ENCODE assay signal across 1 cellular context in the genomic region with DNA sequence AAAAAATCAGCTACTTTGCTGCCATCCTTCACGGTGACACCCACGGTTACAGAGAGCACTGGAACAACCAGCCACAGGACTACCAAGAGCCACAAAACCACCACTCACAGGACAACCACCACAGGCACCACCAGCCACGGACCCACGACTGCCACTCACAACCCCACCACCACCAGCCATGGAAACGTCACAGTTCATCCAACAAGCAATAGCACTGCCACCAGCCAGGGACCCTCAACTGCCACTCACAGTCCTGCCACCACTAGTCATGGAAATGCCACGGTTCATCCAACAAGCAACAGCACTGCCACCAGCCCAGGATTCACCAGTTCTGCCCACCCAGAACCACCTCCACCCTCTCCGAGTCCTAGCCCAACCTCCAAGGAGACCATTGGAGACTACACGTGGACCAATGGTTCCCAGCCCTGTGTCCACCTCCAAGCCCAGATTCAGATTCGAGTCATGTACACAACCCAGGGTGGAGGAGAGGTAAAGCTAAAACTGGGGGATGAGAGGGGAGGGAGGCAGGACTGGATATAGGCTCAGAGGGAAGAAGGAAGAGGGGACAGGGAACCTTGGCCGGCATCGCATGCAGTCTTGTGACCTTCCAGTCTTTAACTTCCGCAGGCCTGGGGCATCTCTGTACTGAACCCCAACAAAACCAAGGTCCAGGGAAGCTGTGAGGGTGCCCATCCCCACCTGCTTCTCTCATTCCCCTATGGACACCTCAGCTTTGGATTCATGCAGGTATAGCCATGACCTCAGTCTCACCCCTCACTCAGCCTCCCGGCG.
TF ChIP-seq lines count a peak whose summit lies in the region.

No MANE protein-coding gene starts in this region.

TF ChIP-seq in K562, 482 proteins besides CTCF, POLR2A, EP300 and RAD21:
- TF ChIP-seq CREM (IDR thresholded peaks at IDR 0.05; ENCODE audit: low read depth) (0 out of 2 replicates have a peak, but pooled peaks have one; percentile 1), KDM5B (IDR thresholded peaks at IDR 0.05; ENCODE audit: insufficient replicate concordance, low read depth, low read length) (peak; percentile 15), RBFOX2 (IDR thresholded peaks at IDR 0.05; ENCODE audit: low read depth, low read length) (peak; percentile 70), CHD2 (IDR thresholded peaks at IDR 0.05; ENCODE audit: low read depth, low read length) (0 out of 2 replicates have a peak, but pooled peaks have one; percentile 3), MAFG (tag; conservative IDR thresholded peaks at IDR 0.05) (no peak), KAT8 (IDR thresholded peaks at IDR 0.05; ENCODE audit: low read depth) (no peak), POLR2G (IDR thresholded peaks at IDR 0.05; ENCODE audit: low read depth, low read length) (peak; percentile 76), ZNF143 (CRISPR knock-in tag; IDR thresholded peaks at IDR 0.05) (no peak), NFRKB (IDR thresholded peaks at IDR 0.05; ENCODE audit: low read depth) (0 out of 2 replicates have a peak, but pooled peaks have one; percentile 39), RBM22 (IDR thresholded peaks at IDR 0.05; ENCODE audit: low read depth, low read length, poor library complexity, severe bottlenecking) (peak; percentile 44), MTA3 (IDR thresholded peaks at IDR 0.05; ENCODE audit: borderline replicate concordance) (no peak), SMC3 (conservative IDR thresholded peaks at IDR 0.05; ENCODE audit: insufficient read depth, low read depth, low read length) (no peak), ELF2 (CRISPR knock-in tag; IDR thresholded peaks at IDR 0.05) (no peak), HNRNPUL1 (IDR thresholded peaks at IDR 0.05; ENCODE audit: low read length) (0 out of 2 replicates have a peak, but pooled peaks have one; percentile 5)
- TF ChIP-seq, protein P1, sequence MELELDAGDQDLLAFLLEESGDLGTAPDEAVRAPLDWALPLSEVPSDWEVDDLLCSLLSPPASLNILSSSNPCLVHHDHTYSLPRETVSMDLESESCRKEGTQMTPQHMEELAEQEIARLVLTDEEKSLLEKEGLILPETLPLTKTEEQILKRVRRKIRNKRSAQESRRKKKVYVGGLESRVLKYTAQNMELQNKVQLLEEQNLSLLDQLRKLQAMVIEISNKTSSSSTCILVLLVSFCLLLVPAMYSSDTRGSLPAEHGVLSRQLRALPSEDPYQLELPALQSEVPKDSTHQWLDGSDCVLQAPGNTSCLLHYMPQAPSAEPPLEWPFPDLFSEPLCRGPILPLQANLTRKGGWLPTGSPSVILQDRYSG (tag; conservative IDR thresholded peaks at IDR 0.05; ENCODE audit: low read depth): 0 out of 2 replicates have a peak, but pooled peaks have one; percentile 27
- TF ChIP-seq, protein P2, sequence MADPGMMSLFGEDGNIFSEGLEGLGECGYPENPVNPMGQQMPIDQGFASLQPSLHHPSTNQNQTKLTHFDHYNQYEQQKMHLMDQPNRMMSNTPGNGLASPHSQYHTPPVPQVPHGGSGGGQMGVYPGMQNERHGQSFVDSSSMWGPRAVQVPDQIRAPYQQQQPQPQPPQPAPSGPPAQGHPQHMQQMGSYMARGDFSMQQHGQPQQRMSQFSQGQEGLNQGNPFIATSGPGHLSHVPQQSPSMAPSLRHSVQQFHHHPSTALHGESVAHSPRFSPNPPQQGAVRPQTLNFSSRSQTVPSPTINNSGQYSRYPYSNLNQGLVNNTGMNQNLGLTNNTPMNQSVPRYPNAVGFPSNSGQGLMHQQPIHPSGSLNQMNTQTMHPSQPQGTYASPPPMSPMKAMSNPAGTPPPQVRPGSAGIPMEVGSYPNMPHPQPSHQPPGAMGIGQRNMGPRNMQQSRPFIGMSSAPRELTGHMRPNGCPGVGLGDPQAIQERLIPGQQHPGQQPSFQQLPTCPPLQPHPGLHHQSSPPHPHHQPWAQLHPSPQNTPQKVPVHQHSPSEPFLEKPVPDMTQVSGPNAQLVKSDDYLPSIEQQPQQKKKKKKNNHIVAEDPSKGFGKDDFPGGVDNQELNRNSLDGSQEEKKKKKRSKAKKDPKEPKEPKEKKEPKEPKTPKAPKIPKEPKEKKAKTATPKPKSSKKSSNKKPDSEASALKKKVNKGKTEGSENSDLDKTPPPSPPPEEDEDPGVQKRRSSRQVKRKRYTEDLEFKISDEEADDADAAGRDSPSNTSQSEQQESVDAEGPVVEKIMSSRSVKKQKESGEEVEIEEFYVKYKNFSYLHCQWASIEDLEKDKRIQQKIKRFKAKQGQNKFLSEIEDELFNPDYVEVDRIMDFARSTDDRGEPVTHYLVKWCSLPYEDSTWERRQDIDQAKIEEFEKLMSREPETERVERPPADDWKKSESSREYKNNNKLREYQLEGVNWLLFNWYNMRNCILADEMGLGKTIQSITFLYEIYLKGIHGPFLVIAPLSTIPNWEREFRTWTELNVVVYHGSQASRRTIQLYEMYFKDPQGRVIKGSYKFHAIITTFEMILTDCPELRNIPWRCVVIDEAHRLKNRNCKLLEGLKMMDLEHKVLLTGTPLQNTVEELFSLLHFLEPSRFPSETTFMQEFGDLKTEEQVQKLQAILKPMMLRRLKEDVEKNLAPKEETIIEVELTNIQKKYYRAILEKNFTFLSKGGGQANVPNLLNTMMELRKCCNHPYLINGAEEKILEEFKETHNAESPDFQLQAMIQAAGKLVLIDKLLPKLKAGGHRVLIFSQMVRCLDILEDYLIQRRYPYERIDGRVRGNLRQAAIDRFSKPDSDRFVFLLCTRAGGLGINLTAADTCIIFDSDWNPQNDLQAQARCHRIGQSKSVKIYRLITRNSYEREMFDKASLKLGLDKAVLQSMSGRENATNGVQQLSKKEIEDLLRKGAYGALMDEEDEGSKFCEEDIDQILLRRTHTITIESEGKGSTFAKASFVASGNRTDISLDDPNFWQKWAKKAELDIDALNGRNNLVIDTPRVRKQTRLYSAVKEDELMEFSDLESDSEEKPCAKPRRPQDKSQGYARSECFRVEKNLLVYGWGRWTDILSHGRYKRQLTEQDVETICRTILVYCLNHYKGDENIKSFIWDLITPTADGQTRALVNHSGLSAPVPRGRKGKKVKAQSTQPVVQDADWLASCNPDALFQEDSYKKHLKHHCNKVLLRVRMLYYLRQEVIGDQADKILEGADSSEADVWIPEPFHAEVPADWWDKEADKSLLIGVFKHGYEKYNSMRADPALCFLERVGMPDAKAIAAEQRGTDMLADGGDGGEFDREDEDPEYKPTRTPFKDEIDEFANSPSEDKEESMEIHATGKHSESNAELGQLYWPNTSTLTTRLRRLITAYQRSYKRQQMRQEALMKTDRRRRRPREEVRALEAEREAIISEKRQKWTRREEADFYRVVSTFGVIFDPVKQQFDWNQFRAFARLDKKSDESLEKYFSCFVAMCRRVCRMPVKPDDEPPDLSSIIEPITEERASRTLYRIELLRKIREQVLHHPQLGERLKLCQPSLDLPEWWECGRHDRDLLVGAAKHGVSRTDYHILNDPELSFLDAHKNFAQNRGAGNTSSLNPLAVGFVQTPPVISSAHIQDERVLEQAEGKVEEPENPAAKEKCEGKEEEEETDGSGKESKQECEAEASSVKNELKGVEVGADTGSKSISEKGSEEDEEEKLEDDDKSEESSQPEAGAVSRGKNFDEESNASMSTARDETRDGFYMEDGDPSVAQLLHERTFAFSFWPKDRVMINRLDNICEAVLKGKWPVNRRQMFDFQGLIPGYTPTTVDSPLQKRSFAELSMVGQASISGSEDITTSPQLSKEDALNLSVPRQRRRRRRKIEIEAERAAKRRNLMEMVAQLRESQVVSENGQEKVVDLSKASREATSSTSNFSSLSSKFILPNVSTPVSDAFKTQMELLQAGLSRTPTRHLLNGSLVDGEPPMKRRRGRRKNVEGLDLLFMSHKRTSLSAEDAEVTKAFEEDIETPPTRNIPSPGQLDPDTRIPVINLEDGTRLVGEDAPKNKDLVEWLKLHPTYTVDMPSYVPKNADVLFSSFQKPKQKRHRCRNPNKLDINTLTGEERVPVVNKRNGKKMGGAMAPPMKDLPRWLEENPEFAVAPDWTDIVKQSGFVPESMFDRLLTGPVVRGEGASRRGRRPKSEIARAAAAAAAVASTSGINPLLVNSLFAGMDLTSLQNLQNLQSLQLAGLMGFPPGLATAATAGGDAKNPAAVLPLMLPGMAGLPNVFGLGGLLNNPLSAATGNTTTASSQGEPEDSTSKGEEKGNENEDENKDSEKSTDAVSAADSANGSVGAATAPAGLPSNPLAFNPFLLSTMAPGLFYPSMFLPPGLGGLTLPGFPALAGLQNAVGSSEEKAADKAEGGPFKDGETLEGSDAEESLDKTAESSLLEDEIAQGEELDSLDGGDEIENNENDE (IDR thresholded peaks at IDR 0.05; ENCODE audit: low read depth, low read length): peak; percentile 2
- TF ChIP-seq, protein P3, sequence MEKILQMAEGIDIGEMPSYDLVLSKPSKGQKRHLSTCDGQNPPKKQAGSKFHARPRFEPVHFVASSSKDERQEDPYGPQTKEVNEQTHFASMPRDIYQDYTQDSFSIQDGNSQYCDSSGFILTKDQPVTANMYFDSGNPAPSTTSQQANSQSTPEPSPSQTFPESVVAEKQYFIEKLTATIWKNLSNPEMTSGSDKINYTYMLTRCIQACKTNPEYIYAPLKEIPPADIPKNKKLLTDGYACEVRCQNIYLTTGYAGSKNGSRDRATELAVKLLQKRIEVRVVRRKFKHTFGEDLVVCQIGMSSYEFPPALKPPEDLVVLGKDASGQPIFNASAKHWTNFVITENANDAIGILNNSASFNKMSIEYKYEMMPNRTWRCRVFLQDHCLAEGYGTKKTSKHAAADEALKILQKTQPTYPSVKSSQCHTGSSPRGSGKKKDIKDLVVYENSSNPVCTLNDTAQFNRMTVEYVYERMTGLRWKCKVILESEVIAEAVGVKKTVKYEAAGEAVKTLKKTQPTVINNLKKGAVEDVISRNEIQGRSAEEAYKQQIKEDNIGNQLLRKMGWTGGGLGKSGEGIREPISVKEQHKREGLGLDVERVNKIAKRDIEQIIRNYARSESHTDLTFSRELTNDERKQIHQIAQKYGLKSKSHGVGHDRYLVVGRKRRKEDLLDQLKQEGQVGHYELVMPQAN (IDR thresholded peaks at IDR 0.05; ENCODE audit: borderline replicate concordance): 0 out of 2 replicates have a peak, but pooled peaks have one; percentile 31
